8 cellular contexts compared by ENCODE assay signal in genomic region chr11:43942651-43943356, GRCh38. TPM values are rescaled to one million over a fixed set of nuclear protein-coding genes. Genes with fewer than 3 reads are reported as not detected.
DNase-seq lines count a peak whose midpoint lies in the region; ATAC-seq and TF ChIP-seq lines count a peak whose summit lies in the region.

No MANE protein-coding gene starts in this region.

- H3K9ac ChIP-seq in trophoblast cell (ENCODE audit: low read length): peak overlapping the region; percentile 19

- H3K27ac ChIP-seq in trophoblast cell (ENCODE audit: low read depth, low read length): no peak overlapping the region

- no TSS peak for BruUV-seq in Calu3 (replicated peaks; lab: Mats Ljungman, UMichigan)

- H3K9me3 ChIP-seq in trophoblast cell (ENCODE audit: insufficient read depth, low read depth, low read length): peaks cover 2% of the 10 kb centered on the region

- H3K36me3 Mint-ChIP-seq in Calu3 (ENCODE audit: insufficient read depth, unreplicated experiment): peaks cover 13% of the 10 kb centered on the region
- no peaks in the 10 kb centered on the region for H3K36me3 Mint-ChIP-seq in activated T-cell treated with anti-CD3 and anti-CD28 coated beads, Interleukin-2, amount 50 U/mL, for 4 hours (ENCODE audit: insufficient read depth)

- peaks cover 82% of the 10 kb centered on the region for H3K27me3 Mint-ChIP-seq in Calu3 (ENCODE audit: unreplicated experiment)
- H3K27me3 Mint-ChIP-seq in activated T-cell treated with anti-CD3 and anti-CD28 coated beads, Interleukin-2, amount 50 U/mL, for 4 hours (ENCODE audit: low read depth): peaks cover 66% of the 10 kb centered on the region

- H3K14ac ChIP-seq in trophoblast cell (ENCODE audit: low read length): no peak overlapping the region

- no peaks in the 10 kb centered on the region for H3K79me2 ChIP-seq in trophoblast cell (ENCODE audit: control insufficient read depth, insufficient read depth, low read length, poor library complexity)

- H3K79me1 ChIP-seq in trophoblast cell (ENCODE audit: low read length): peaks cover 2% of the 10 kb centered on the region

- H3K9me3 Mint-ChIP-seq in Calu3 (ENCODE audit: low read depth, unreplicated experiment): no peaks in the 10 kb centered on the region
- H3K9me3 Mint-ChIP-seq in activated T-cell treated with anti-CD3 and anti-CD28 coated beads, Interleukin-2, amount 50 U/mL, for 4 hours: no peaks in the 10 kb centered on the region

- H4K91ac ChIP-seq in trophoblast cell (ENCODE audit: low read depth, low read length): peak overlapping the region; percentile 8

- H3K4me1 ChIP-seq in trophoblast cell (ENCODE audit: control insufficient read depth in 1 of 2, insufficient read depth in 2 of 2, low read length in 2 of 2): peaks cover 15 to 17% of the 10 kb centered on the region in 2 experiments

- no CpG with 5 or more reads among the region's 95 CpGs for WGBS in trophoblast cell (ENCODE audit: extremely low coverage, insufficient coverage, insufficient read length)

- H3K27ac Mint-ChIP-seq in Calu3 (ENCODE audit: unreplicated experiment): no peak overlapping the region

- CTCF ChIA-PET in Calu3 (lab: Charles Lee): interaction anchor here (0.7 to 2.8 kb wide), 2 partner anchors 25 to 53 kb away, joined by 3 to 17 read pairs; no protein-coding TSS in a partner anchor

- no peak overlapping the region for H2BK12ac ChIP-seq in trophoblast cell (ENCODE audit: low read length)

- no peaks in the 10 kb centered on the region for H3K36me3 ChIP-seq in trophoblast cell (ENCODE audit: control insufficient read depth in 1 of 2, insufficient read depth in 2 of 2, low read length in 2 of 2)

- intact Hi-C loops in Calu3 (cut with micrococcal nuclease; ENCODE audit: unreplicated experiment) (no loop called here), head of caudate nucleus (cut with DNase I) (loop anchor here (5.0 kb wide), 1 partner anchor 61 kb away; the partner anchor contains the start of gene ALKBH3)

- H4K12ac ChIP-seq in trophoblast cell (ENCODE audit: low read depth, low read length): no peak overlapping the region

- peaks cover 32% of the 10 kb centered on the region for H3K27me3 ChIP-seq in trophoblast cell (ENCODE audit: insufficient read depth, low read length)

- peak; percentile 26 for ATAC-seq in HG02885 (IDR thresholded peaks at IDR 0.05; ENCODE audit: poor library complexity, unreplicated experiment)
- peak; percentile 19 to 28 for ATAC-seq in activated T-cell treated with anti-CD3 and anti-CD28 coated beads, Interleukin-2, amount 50 U/mL, for 4 hours

- H2AFZ ChIP-seq in trophoblast cell (ENCODE audit: insufficient read depth, low read length, poor library complexity): peak overlapping the region; percentile 74

- H2BK120ac ChIP-seq in trophoblast cell (ENCODE audit: insufficient read depth, low read length, poor library complexity): no peak overlapping the region

- peaks cover 26% of the 10 kb centered on the region for H3K4me1 Mint-ChIP-seq in Calu3 (ENCODE audit: low read depth, unreplicated experiment)
- H3K4me1 Mint-ChIP-seq in activated T-cell treated with anti-CD3 and anti-CD28 coated beads, Interleukin-2, amount 50 U/mL, for 4 hours (ENCODE audit: low read depth): peaks cover 17% of the 10 kb centered on the region

- DNase-seq in Calu3 (no peak), head of caudate nucleus (peak in 27 of 42 donors; percentile 18 to 66 (median 40)), trophoblast cell (peak in 1 of 2 donors; percentile 43), SHP77 treated with DMSO at 0.1 percent for 48 hours (lab: John Stamatoyannopoulos, UW) (no peak), ureter (ENCODE audit: low spot score) (no peak)
- DNase-seq in activated T-cell treated with anti-CD3 and anti-CD28 coated beads, Interleukin-2, amount 50 U/mL, for 4 hours: no peak
- no peak for DNase-seq in stimulated activated CD4-positive, alpha-beta T cell treated with anti-CD3 and anti-CD28 coated beads, Interleukin-2, amount 100 ng/mL, for 48 hours

- H2AK5ac ChIP-seq in trophoblast cell (ENCODE audit: low read length): no peak overlapping the region

- peak overlapping the region; percentile 18 for H4K8ac ChIP-seq in trophoblast cell (ENCODE audit: low read depth, low read length)

- peak overlapping the region; percentile 59 for H3K4me3 Mint-ChIP-seq in Calu3 (ENCODE audit: low read depth, unreplicated experiment)
- peak overlapping the region; percentile 62 for H3K4me3 Mint-ChIP-seq in activated T-cell treated with anti-CD3 and anti-CD28 coated beads, Interleukin-2, amount 50 U/mL, for 4 hours

- no peak overlapping the region for H3K23ac ChIP-seq in trophoblast cell (ENCODE audit: low read length)

- H3K4ac ChIP-seq in trophoblast cell (ENCODE audit: low read depth, low read length): no peak overlapping the region

- H3K18ac ChIP-seq in trophoblast cell (ENCODE audit: low read length): peak overlapping the region; percentile 7

- peak overlapping the region; percentile 62 for H3K4me3 ChIP-seq in trophoblast cell (ENCODE audit: low read depth, low read length)

- TF ChIP-seq CTCF in Calu3 (IDR thresholded peaks at IDR 0.05; ENCODE audit: unreplicated experiment): no peak

- peak overlapping the region; percentile 96 for H3K4me2 ChIP-seq in trophoblast cell (ENCODE audit: low read length)

- no peak overlapping the region for H2BK5ac ChIP-seq in trophoblast cell (ENCODE audit: low read depth, low read length, poor library complexity)

RNA-seq across cellular contexts. Expression of gene C11orf96, which starts 0.4 kb away (rescaled TPM):
- 0.38 TPM in 1 of 2 replicates, not detected in the other for total RNA-seq in Calu3 (2022)
- under 1 TPM; 0.57 to 0.87 (median 0.78) TPM for total RNA-seq in activated T-cell treated with anti-CD3 and anti-CD28 coated beads, Interleukin-2, amount 50 U/mL, for 4 hours
- polyA plus RNA-seq in trophoblast cell (2013): 11.5 and 12.2 TPM in 2 replicates
- 76.7 TPM for total RNA-seq in ureter

Comparison
In these comparisons a context has a peak if more than half of its experiments do, and no peak if none do; other contexts are left out.
1. DNase-seq: peak in head of caudate nucleus (27 of 42); none in Calu3 (single experiment), activated T-cell treated with anti-CD3 and anti-CD28 coated beads, Interleukin-2, amount 50 U/mL, for 4 hours (single experiment), SHP77 treated with DMSO at 0.1 percent for 48 hours (single experiment), ureter (single experiment) and stimulated activated CD4-positive, alpha-beta T cell treated with anti-CD3 and anti-CD28 coated beads, Interleukin-2, amount 100 ng/mL, for 48 hours (0 of 2).
2. RNA of gene C11orf96, which starts 0.4 kb away (total RNA-seq): 76.7 TPM in ureter (single experiment); 0.57 to 0.87 TPM in activated T-cell treated with anti-CD3 and anti-CD28 coated beads, Interleukin-2, amount 50 U/mL, for 4 hours and 0.38 TPM in Calu3; every median in the first group is over 10 times any median in the second.